ENCODE assay signal across 13 cellular contexts in genomic region chr2:215698566-215698965, GRCh38.
DNase-seq lines count a peak whose midpoint lies in the region; FAIRE-seq lines count a peak whose summit lies in the region.
"Had no signal": no experiment of that assay in that cellular context is flagged by ENCODE, and none has a peak within 500 bp of the region (broad histone marks: within the 10 kb centered on the region; RNA-seq: fewer than 3 reads in every experiment).

No MANE protein-coding gene starts in this region.

- H3K9ac ChIP-seq in trophoblast cell (ENCODE audit: low read length), result no peak overlapping the region

- WGBS in trophoblast cell (ENCODE audit: extremely low coverage, insufficient coverage, insufficient read length), result no CpG with 5 or more reads among the region's 2 CpGs

- no peak overlapping the region for H3K4me2 ChIP-seq in trophoblast cell (ENCODE audit: low read length)

- H3K4ac ChIP-seq in trophoblast cell (ENCODE audit: low read depth, low read length), result no peak overlapping the region

- no peaks in the 10 kb centered on the region for H3K36me3 ChIP-seq in trophoblast cell (ENCODE audit: control insufficient read depth in 1 of 2, insufficient read depth in 2 of 2, low read length in 2 of 2)
- H3K36me3 ChIP-seq: vagina had no signal

- no peak overlapping the region for H3K23ac ChIP-seq in trophoblast cell (ENCODE audit: low read length)

- H3K18ac ChIP-seq in trophoblast cell (ENCODE audit: low read length), result no peak overlapping the region

- H2AFZ ChIP-seq in trophoblast cell (ENCODE audit: insufficient read depth, low read length, poor library complexity), result no peak overlapping the region

- H3K4me3 ChIP-seq in trophoblast cell (ENCODE audit: low read depth, low read length), result no peak overlapping the region
- H3K4me3 ChIP-seq: vagina had no signal

- H4K12ac ChIP-seq in trophoblast cell (ENCODE audit: low read depth, low read length), result no peak overlapping the region

- peaks cover 31% of the 10 kb centered on the region for H3K79me1 ChIP-seq in trophoblast cell (ENCODE audit: low read length)

- no peak overlapping the region for H4K8ac ChIP-seq in trophoblast cell (ENCODE audit: low read depth, low read length)

- DNase-seq in GM04503 (ENCODE audit: low read depth) (peak; percentile 100), RCC 7860 (ENCODE audit: low spot score) (peak; percentile 98), epithelial cell of prostate (ENCODE audit: low read depth, low spot score) (peak; percentile 73), trophoblast cell (peak; percentile 25 to 58), HuH-7 (ENCODE audit: low spot score) (no peak), germinal center (ENCODE audit: low spot score) (no peak), HUDEP-2 (lab: John Stamatoyannopoulos, UW; ENCODE audit: unreplicated experiment in 76 of 76) (no peak), NCI-H1105 treated with DMSO at 0.1 percent for 48 hours (lab: John Stamatoyannopoulos, UW) (no peak)
- DNase-seq: effector memory CD8-positive, alpha-beta T cell; naive thymus-derived CD8-positive, alpha-beta T cell; NCI-H1930 had no signal

- no peaks in the 10 kb centered on the region for H3K9me3 ChIP-seq in trophoblast cell (ENCODE audit: insufficient read depth, low read depth, low read length)
- H3K9me3 ChIP-seq: vagina had no signal

- H2AK5ac ChIP-seq in trophoblast cell (ENCODE audit: low read length), result no peak overlapping the region

- H3K27ac ChIP-seq in epithelial cell of prostate, result peak overlapping the region; percentile 30
- no peak overlapping the region for H3K27ac ChIP-seq in trophoblast cell (ENCODE audit: low read depth, low read length)
- H3K27ac ChIP-seq: vagina had no signal

- peak overlapping the region; percentile 94 for H2BK120ac ChIP-seq in trophoblast cell (ENCODE audit: insufficient read depth, low read length, poor library complexity)

- FAIRE-seq in RCC 7860 (lab: Jason Lieb, UNC), result peak; percentile 99
- FAIRE-seq: TTC549 had no signal

- peak overlapping the region; percentile 92 for H4K91ac ChIP-seq in trophoblast cell (ENCODE audit: low read depth, low read length)

- H3K4me1 ChIP-seq in trophoblast cell (ENCODE audit: control insufficient read depth in 1 of 2, insufficient read depth in 2 of 2, low read length in 2 of 2), result peaks cover 5 to 6% of the 10 kb centered on the region in 2 experiments
- H3K4me1 ChIP-seq: vagina had no signal

- H3K14ac ChIP-seq in trophoblast cell (ENCODE audit: low read length), result peak overlapping the region; percentile 9

- peak overlapping the region; percentile 63 for H2BK5ac ChIP-seq in trophoblast cell (ENCODE audit: low read depth, low read length, poor library complexity)

- no peaks in the 10 kb centered on the region for H3K27me3 ChIP-seq in trophoblast cell (ENCODE audit: insufficient read depth, low read length)
- H3K27me3 ChIP-seq: vagina had no signal

- peak overlapping the region; percentile 99 for H2BK12ac ChIP-seq in trophoblast cell (ENCODE audit: low read length)

- peaks cover 5% of the 10 kb centered on the region for H3K79me2 ChIP-seq in trophoblast cell (ENCODE audit: control insufficient read depth, insufficient read depth, low read length, poor library complexity)

Comparison
In these comparisons a context has a peak if more than half of its experiments do, and no peak if none do; other contexts are left out.
1. DNase-seq: peak in GM04503 (single experiment), RCC 7860 (single experiment), epithelial cell of prostate (single experiment) and trophoblast cell (2 of 2); none in HuH-7 (single experiment), germinal center (single experiment), HUDEP-2 (0 of 76) and NCI-H1105 treated with DMSO at 0.1 percent for 48 hours (single experiment).